In the genomic region with DNA sequence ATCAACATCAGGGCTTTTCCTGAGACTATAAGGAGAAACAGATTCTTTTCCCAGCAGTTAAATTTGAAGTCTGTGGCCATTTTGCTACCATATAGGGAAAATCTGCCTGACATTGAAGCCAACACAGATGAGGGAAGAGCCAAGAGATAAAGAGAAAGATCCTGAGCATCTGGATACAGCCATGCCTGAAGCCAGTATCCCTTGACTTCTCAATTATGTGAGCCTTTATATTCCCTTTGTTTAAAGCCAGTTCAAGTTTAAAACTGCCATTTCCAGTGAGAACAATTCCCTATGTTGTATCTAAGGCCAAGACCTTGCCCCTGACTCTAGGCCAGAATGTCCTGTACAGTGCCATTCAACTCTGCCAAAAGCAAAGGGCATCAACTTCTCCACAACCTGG, we compare ENCODE assay signal across 8 cellular contexts.
"Had no signal": no experiment of that assay in that cellular context is flagged by ENCODE, and none has a peak within 500 bp of the region (broad histone marks: within the 10 kb centered on the region; RNA-seq: fewer than 3 reads in every experiment).

No MANE protein-coding gene starts in this region.

- H3K4me2 ChIP-seq: KMS-11 had no signal

- H3K4me3 ChIP-seq: K562 had no signal

- H3K27me3 Mint-ChIP-seq: IgD-negative memory B cell had no signal

- DNase-seq: IMR-90, KBM-7, KG1 had no signal

- FAIRE-seq: HTR-8/SVneo, K562 had no signal

- ATAC-seq: K562 had no signal

- H3K9me3 Mint-ChIP-seq: IgD-negative memory B cell had no signal

- H3K27ac ChIP-seq: HL-60, KMS-11 had no signal

- H3K9ac ChIP-seq: KMS-11 had no signal
